ENCODE assay signal across 10 cellular contexts in genomic region chr3:104870276-104870675, GRCh38.
"Had no signal": no experiment of that assay in that cellular context is flagged by ENCODE, and none has a peak within 500 bp of the region (broad histone marks: within the 10 kb centered on the region; RNA-seq: fewer than 3 reads in every experiment).

No MANE protein-coding gene starts in this region.

- H3K4me2 ChIP-seq: GM23338 had no signal

- FAIRE-seq: H54 had no signal

- H3K9ac ChIP-seq: GM23248 had no signal

- H2AFZ ChIP-seq: GM23248 had no signal

- H3K36me3 ChIP-seq: HAP-1 had no signal

- DNase-seq: GM23248, GOT3, H7, H9, HCEC 1CT, HFFc6 had no signal

- H3K9me3 ChIP-seq: HAP-1 had no signal

- ATAC-seq: GM23338, HCT116 had no signal

- H3K27ac ChIP-seq: GM23248 had no signal

- H3K4me1 ChIP-seq: HAP-1 had no signal

- H3K4me3 ChIP-seq: GM23248, GM23338, HAP-1 had no signal
